In the genomic region with DNA sequence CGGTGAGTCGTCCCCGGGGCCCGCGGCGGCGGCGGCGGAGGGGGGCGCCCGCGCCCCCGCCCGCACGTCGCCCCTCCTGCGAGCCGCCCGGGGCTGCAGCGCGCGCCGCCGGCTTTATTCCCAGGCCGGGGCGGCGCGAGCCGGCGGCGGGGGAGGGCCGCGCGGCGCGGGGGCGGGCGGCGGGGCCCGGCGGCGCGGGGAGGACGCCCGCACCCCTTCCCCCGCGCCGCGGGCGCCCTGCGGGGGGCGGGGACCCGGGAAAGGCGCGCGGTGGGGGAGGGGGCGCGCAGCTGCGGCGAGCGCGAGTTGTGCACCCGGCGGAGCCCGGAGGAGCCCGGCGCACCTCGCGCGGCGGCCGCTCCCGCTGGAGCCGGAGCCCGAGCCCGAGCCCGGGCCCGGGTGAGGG, we compare ENCODE assay signal across 8 cellular contexts. TPM values are rescaled to one million over a fixed set of nuclear protein-coding genes. Genes with fewer than 3 reads are reported as not detected.
DNase-seq lines count a peak whose midpoint lies in the region; ATAC-seq, FAIRE-seq and TF ChIP-seq lines count a peak whose summit lies in the region.

No MANE protein-coding gene starts in this region.

- POLR2A ChIA-PET in Caco-2 (lab: Charles Lee), result interaction anchor here (0.5 to 1.3 kb wide), 17 partner anchors 10 to 543 kb away, joined by 3 to 23 read pairs (median 5); a partner anchor contains a TSS
- POLR2A ChIA-PET in WTC11 (lab: Charles Lee), result interaction anchor here (0.5 to 2.2 kb wide), 14 partner anchors 9 to 1266 kb away, joined by 3 to 41 read pairs (median 5); a partner anchor contains a TSS

- peak overlapping the region; percentile 66 for H3K4me3 ChIP-seq in Caco-2 (ENCODE audit: low read depth, low read length)
- peak overlapping the region; percentile 85 for H3K4me3 ChIP-seq in bronchial epithelial cell (ENCODE audit: low read depth, low read length)
- H3K4me3 ChIP-seq in lower lobe of right lung, result peak overlapping the region; percentile 80

- H3K4me1 ChIP-seq in Caco-2, result peaks cover 29% of the 10 kb centered on the region
- peaks cover 23% of the 10 kb centered on the region for H3K4me1 ChIP-seq in lower lobe of right lung

- peak in 1 of 2 experiments; percentile 54 for DNase-seq in Caco-2
- DNase-seq in NAMALWA (ENCODE audit: low spot score), result peak; percentile 49
- no peak for DNase-seq in bronchial epithelial cell (ENCODE audit: low read depth)
- peak; percentile 57 for DNase-seq in lower lobe of right lung
- no peak for DNase-seq in type B pancreatic cell (ENCODE audit: extremely low spot score, unreplicated experiment)
- no peak for DNase-seq in DMS114 treated with DMSO at 0.1 percent for 48 hours (lab: John Stamatoyannopoulos, UW; ENCODE audit: unreplicated experiment)
- no peak for DNase-seq in WTC11 (ENCODE audit: low spot score)

- H3K27ac Mint-ChIP-seq in Caco-2 (ENCODE audit: unreplicated experiment) (no peak overlapping the region), type B pancreatic cell (no peak overlapping the region), WTC11 (no peak overlapping the region)

- H3K4me3 Mint-ChIP-seq in Caco-2 (ENCODE audit: unreplicated experiment) (peak overlapping the region; percentile 71), type B pancreatic cell (peak overlapping the region; percentile 88), WTC11 (no peak overlapping the region)

- peak overlapping the region; percentile 87 for H3K27ac ChIP-seq in lower lobe of right lung

- H3K36me3 Mint-ChIP-seq in Caco-2 (ENCODE audit: insufficient read depth, unreplicated experiment), result peaks cover 27% of the 10 kb centered on the region
- peaks cover 5% of the 10 kb centered on the region for H3K36me3 Mint-ChIP-seq in type B pancreatic cell
- H3K36me3 Mint-ChIP-seq in WTC11, result peaks cover 40% of the 10 kb centered on the region

- no peaks in the 10 kb centered on the region for H3K27me3 Mint-ChIP-seq in Caco-2 (ENCODE audit: insufficient read depth, unreplicated experiment)
- no peaks in the 10 kb centered on the region for H3K27me3 Mint-ChIP-seq in type B pancreatic cell
- H3K27me3 Mint-ChIP-seq in WTC11 (ENCODE audit: low read depth), result no peaks in the 10 kb centered on the region

- no peaks in the 10 kb centered on the region for H3K9me3 Mint-ChIP-seq in Caco-2 (ENCODE audit: unreplicated experiment)
- no peaks in the 10 kb centered on the region for H3K9me3 Mint-ChIP-seq in type B pancreatic cell
- H3K9me3 Mint-ChIP-seq in WTC11, result no peaks in the 10 kb centered on the region

- ATAC-seq in GM21390 (IDR thresholded peaks at IDR 0.05; ENCODE audit: unreplicated experiment), result peak; percentile 9
- ATAC-seq in lower lobe of right lung, result no peak
- ATAC-seq in WTC11, result no peak

- BruUV-seq in Caco-2 (replicated peaks; lab: Mats Ljungman, UMichigan), result no TSS peak

- H3K27me3 ChIP-seq in Caco-2 (replicated peaks; ENCODE audit: control insufficient read depth, insufficient read depth, low read length) (no peaks in the 10 kb centered on the region), bronchial epithelial cell (ENCODE audit: control insufficient read depth, insufficient read depth, low read length) (no peaks in the 10 kb centered on the region), lower lobe of right lung (ENCODE audit: low read depth) (no peaks in the 10 kb centered on the region)

- CTCF ChIA-PET in Caco-2 (lab: Charles Lee) (interaction anchor here (0.7 to 1.3 kb wide), 4 partner anchors 12 to 178 kb away, joined by 3 to 11 read pairs (median 6); a partner anchor contains a TSS), WTC11 (lab: Charles Lee) (interaction anchor here (1.0 to 1.7 kb wide), 6 partner anchors 11 to 73 kb away, joined by 3 to 10 read pairs (median 6); a partner anchor contains a TSS)

- intact Hi-C loops in Caco-2 (cut with micrococcal nuclease; ENCODE audit: unreplicated experiment), result no loop called here
- intact Hi-C loops in lower lobe of right lung (cut with DNase I), result no loop called here

- TF ChIP-seq CTCF in Caco-2 (IDR thresholded peaks at IDR 0.05; ENCODE audit: insufficient read depth in 1 of 2, low read depth in 1 of 2, low read length in 1 of 2, severe bottlenecking in 1 of 2, unreplicated experiment in 1 of 2), result no peak
- TF ChIP-seq CTCF in bronchial epithelial cell (IDR thresholded peaks at IDR 0.05; ENCODE audit: insufficient read depth, low read length, severe bottlenecking), result no peak
- no peak for TF ChIP-seq CTCF in lower lobe of right lung (IDR thresholded peaks at IDR 0.05)
- no peak for TF ChIP-seq CTCF in type B pancreatic cell (conservative IDR thresholded peaks at IDR 0.05)
- TF ChIP-seq CTCF in WTC11 (IDR thresholded peaks at IDR 0.05), result no peak

- H3K9me3 ChIP-seq in Caco-2 (no peaks in the 10 kb centered on the region), lower lobe of right lung (no peaks in the 10 kb centered on the region)

- FAIRE-seq in bronchial epithelial cell (lab: Jason Lieb, UNC), result no peak

- H3K36me3 ChIP-seq in Caco-2 (ENCODE audit: control insufficient read depth, insufficient read depth, low read length) (no peaks in the 10 kb centered on the region; the same call in 1 of the 2 replicates), bronchial epithelial cell (ENCODE audit: control insufficient read depth, insufficient read depth, low read length) (peaks cover 4% of the 10 kb centered on the region), lower lobe of right lung (peaks cover 17% of the 10 kb centered on the region)

- H3K4me1 Mint-ChIP-seq in Caco-2 (ENCODE audit: low read depth, unreplicated experiment) (no peaks in the 10 kb centered on the region), type B pancreatic cell (ENCODE audit: unreplicated experiment) (peaks cover 26% of the 10 kb centered on the region), WTC11 (peaks cover 62% of the 10 kb centered on the region)

TF ChIP-seq in WTC11, 78 proteins besides CTCF, POLR2A, EP300 and RAD21 (continues in another document):
- TF ChIP-seq, protein P1, sequence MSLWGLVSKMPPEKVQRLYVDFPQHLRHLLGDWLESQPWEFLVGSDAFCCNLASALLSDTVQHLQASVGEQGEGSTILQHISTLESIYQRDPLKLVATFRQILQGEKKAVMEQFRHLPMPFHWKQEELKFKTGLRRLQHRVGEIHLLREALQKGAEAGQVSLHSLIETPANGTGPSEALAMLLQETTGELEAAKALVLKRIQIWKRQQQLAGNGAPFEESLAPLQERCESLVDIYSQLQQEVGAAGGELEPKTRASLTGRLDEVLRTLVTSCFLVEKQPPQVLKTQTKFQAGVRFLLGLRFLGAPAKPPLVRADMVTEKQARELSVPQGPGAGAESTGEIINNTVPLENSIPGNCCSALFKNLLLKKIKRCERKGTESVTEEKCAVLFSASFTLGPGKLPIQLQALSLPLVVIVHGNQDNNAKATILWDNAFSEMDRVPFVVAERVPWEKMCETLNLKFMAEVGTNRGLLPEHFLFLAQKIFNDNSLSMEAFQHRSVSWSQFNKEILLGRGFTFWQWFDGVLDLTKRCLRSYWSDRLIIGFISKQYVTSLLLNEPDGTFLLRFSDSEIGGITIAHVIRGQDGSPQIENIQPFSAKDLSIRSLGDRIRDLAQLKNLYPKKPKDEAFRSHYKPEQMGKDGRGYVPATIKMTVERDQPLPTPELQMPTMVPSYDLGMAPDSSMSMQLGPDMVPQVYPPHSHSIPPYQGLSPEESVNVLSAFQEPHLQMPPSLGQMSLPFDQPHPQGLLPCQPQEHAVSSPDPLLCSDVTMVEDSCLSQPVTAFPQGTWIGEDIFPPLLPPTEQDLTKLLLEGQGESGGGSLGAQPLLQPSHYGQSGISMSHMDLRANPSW (CRISPR knock-in tag; conservative IDR thresholded peaks at IDR 0.05; ENCODE audit: low read depth), result no peak
- TF ChIP-seq OVOL2 (CRISPR knock-in tag; IDR thresholded peaks at IDR 0.05; ENCODE audit: borderline replicate concordance) (no peak), ZNF671 (CRISPR knock-in tag; IDR thresholded peaks at IDR 0.05) (no peak), SOX15 (CRISPR knock-in tag; IDR thresholded peaks at IDR 0.05) (no peak), MYBL2 (CRISPR knock-in tag; IDR thresholded peaks at IDR 0.05) (no peak), TP53 (CRISPR knock-in tag; IDR thresholded peaks at IDR 0.05) (no peak), NR2C2 (CRISPR knock-in tag; IDR thresholded peaks at IDR 0.05) (no peak), SMAD4 (CRISPR knock-in tag; IDR thresholded peaks at IDR 0.05) (no peak)
- TF ChIP-seq, protein P2, sequence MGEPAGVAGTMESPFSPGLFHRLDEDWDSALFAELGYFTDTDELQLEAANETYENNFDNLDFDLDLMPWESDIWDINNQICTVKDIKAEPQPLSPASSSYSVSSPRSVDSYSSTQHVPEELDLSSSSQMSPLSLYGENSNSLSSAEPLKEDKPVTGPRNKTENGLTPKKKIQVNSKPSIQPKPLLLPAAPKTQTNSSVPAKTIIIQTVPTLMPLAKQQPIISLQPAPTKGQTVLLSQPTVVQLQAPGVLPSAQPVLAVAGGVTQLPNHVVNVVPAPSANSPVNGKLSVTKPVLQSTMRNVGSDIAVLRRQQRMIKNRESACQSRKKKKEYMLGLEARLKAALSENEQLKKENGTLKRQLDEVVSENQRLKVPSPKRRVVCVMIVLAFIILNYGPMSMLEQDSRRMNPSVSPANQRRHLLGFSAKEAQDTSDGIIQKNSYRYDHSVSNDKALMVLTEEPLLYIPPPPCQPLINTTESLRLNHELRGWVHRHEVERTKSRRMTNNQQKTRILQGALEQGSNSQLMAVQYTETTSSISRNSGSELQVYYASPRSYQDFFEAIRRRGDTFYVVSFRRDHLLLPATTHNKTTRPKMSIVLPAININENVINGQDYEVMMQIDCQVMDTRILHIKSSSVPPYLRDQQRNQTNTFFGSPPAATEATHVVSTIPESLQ (CRISPR knock-in tag; IDR thresholded peaks at IDR 0.05), result no peak
- TF ChIP-seq, protein P3, sequence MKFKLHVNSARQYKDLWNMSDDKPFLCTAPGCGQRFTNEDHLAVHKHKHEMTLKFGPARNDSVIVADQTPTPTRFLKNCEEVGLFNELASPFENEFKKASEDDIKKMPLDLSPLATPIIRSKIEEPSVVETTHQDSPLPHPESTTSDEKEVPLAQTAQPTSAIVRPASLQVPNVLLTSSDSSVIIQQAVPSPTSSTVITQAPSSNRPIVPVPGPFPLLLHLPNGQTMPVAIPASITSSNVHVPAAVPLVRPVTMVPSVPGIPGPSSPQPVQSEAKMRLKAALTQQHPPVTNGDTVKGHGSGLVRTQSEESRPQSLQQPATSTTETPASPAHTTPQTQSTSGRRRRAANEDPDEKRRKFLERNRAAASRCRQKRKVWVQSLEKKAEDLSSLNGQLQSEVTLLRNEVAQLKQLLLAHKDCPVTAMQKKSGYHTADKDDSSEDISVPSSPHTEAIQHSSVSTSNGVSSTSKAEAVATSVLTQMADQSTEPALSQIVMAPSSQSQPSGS (CRISPR knock-in tag; IDR thresholded peaks at IDR 0.05; ENCODE audit: borderline replicate concordance, low read depth), result no peak

RNA-seq across cellular contexts. Expression of a gene that starts 0.6 kb away (rescaled TPM):
- total RNA-seq in Caco-2 (2022) (301 and 322 TPM in 2 replicates), bronchial epithelial cell (62.1 and 91.4 TPM in 2 replicates), lower lobe of right lung (63.5 TPM), type B pancreatic cell (ENCODE audit: low replicate concordance) (244 and 355 TPM in 2 replicates), WTC11 (2021) (2,446 to 2,677 TPM (median 2,610 TPM) in 3 replicates)

RNA-seq across cellular contexts. Expression of a gene that starts 11.5 kb away (rescaled TPM):
- total RNA-seq in Caco-2 (2022) (14.3 and 16.0 TPM in 2 replicates), bronchial epithelial cell (10.8 and 11.6 TPM in 2 replicates), lower lobe of right lung (29.8 TPM), type B pancreatic cell (ENCODE audit: low replicate concordance) (16.0 and 20.8 TPM in 2 replicates), WTC11 (2021) (11.7 to 15.1 TPM (median 14.1 TPM) in 3 replicates)

Comparison
In these comparisons a context has a peak if more than half of its experiments do, and no peak if none do; other contexts are left out.
1. DNase-seq: peak in NAMALWA (single experiment) and lower lobe of right lung (single experiment); none in bronchial epithelial cell (single experiment), type B pancreatic cell (single experiment), DMS114 treated with DMSO at 0.1 percent for 48 hours (single experiment) and WTC11 (single experiment).
2. Peak in every context shown above with its lines, with median percentiles within 50 percentile points of each other: H3K4me3 ChIP-seq.